23 cellular contexts compared by ENCODE assay signal in genomic region chr10:46265981-46266505, GRCh38. TPM values are rescaled to one million over a fixed set of nuclear protein-coding genes. Genes with fewer than 3 reads are reported as not detected.
DNase-seq lines count a peak whose midpoint lies in the region; ATAC-seq lines count a peak whose summit lies in the region.
"Had no signal": no experiment of that assay in that cellular context is flagged by ENCODE, and none has a peak within 500 bp of the region (broad histone marks: within the 10 kb centered on the region; RNA-seq: fewer than 3 reads in every experiment).

No MANE protein-coding gene starts in this region.

- peaks cover 25% of the 10 kb centered on the region for H3K4me1 Mint-ChIP-seq in activated CD8-positive, alpha-beta memory T cell treated with anti-CD3 and anti-CD28 coated beads, Interleukin-2, amount 10 ng/mL, durations not matched to agents 7 days and 5 days
- peaks cover 21% of the 10 kb centered on the region for H3K4me1 Mint-ChIP-seq in central memory CD8-positive, alpha-beta T cell
- H3K4me1 Mint-ChIP-seq in stimulated activated naive B cell treated with anti-CD40 and anti-IgM and Interleukin-4, amounts not matched to agents 10 μg/mL and 1 μg/mL and 100 μg/mL, for 72 hours = peaks cover 13 to 22% of the 10 kb centered on the region in 2 donors

- peak; percentile 56 for DNase-seq in activated CD8-positive, alpha-beta memory T cell treated with anti-CD3 and anti-CD28 coated beads for 24 hours
- no peak for DNase-seq in activated CD8-positive, alpha-beta memory T cell treated with anti-CD3 and anti-CD28 coated beads, Interleukin-2, amount 10 ng/mL, durations not matched to agents 7 days and 5 days
- DNase-seq in NCI-H1694 (lab: John Stamatoyannopoulos, UW) (peak; percentile 85), NCI-H1048 (lab: John Stamatoyannopoulos, UW) (no peak), NK-92 (lab: John Stamatoyannopoulos, UW; ENCODE audit: unreplicated experiment) (no peak), MV-4-11 (lab: John Stamatoyannopoulos, UW) (no peak)
- DNase-seq in central memory CD8-positive, alpha-beta T cell (ENCODE audit: low spot score in 2 of 2) = no peak
- DNase-seq in stimulated activated naive B cell treated with anti-CD40 and anti-IgM and Interleukin-4, amounts not matched to agents 10 μg/mL and 1 μg/mL and 100 μg/mL, for 72 hours = no peak
- DNase-seq: dermis blood vessel endothelial cell; foreskin fibroblast; hippocampal formation; MM.1S; naive thymus-derived CD8-positive, alpha-beta T cell; NCI-H187 treated with DMSO at 0.1 percent for 48 hours; SW 1271 had no signal

- CTCF ChIA-PET in activated CD8-positive, alpha-beta memory T cell treated with anti-CD3 and anti-CD28 coated beads, Interleukin-2, amount 10 ng/mL, durations not matched to agents 7 days and 5 days (lab: Charles Lee) = interaction anchor here (0.9 kb wide), 2 partner anchors 10 to 28 kb away, joined by 3 read pairs; no protein-coding TSS in a partner anchor

- no peak overlapping the region for H3K4me3 Mint-ChIP-seq in activated CD8-positive, alpha-beta memory T cell treated with anti-CD3 and anti-CD28 coated beads, Interleukin-2, amount 10 ng/mL, durations not matched to agents 7 days and 5 days
- no peak overlapping the region for H3K4me3 Mint-ChIP-seq in central memory CD8-positive, alpha-beta T cell
- H3K4me3 Mint-ChIP-seq in stimulated activated naive B cell treated with anti-CD40 and anti-IgM and Interleukin-4, amounts not matched to agents 10 μg/mL and 1 μg/mL and 100 μg/mL, for 72 hours = no peak overlapping the region
- H3K4me3 Mint-ChIP-seq: activated CD4-positive, alpha-beta memory T cell treated with anti-CD3 and anti-CD28 coated beads for 36 hours had no signal

- peaks cover 7% of the 10 kb centered on the region for H3K36me3 Mint-ChIP-seq in activated CD8-positive, alpha-beta memory T cell treated with anti-CD3 and anti-CD28 coated beads, Interleukin-2, amount 10 ng/mL, durations not matched to agents 7 days and 5 days
- H3K36me3 Mint-ChIP-seq in central memory CD8-positive, alpha-beta T cell (ENCODE audit: insufficient read depth) = peaks cover 3% of the 10 kb centered on the region
- no peaks in the 10 kb centered on the region for H3K36me3 Mint-ChIP-seq in stimulated activated naive B cell treated with anti-CD40 and anti-IgM and Interleukin-4, amounts not matched to agents 10 μg/mL and 1 μg/mL and 100 μg/mL, for 72 hours
- H3K36me3 Mint-ChIP-seq: CD14-positive monocyte, IgD-negative memory B cell had no signal

- H3K27ac Mint-ChIP-seq in activated CD8-positive, alpha-beta memory T cell treated with anti-CD3 and anti-CD28 coated beads, Interleukin-2, amount 10 ng/mL, durations not matched to agents 7 days and 5 days = no peak overlapping the region
- H3K27ac Mint-ChIP-seq in central memory CD8-positive, alpha-beta T cell (ENCODE audit: low read depth) = peak overlapping the region; percentile 40
- H3K27ac Mint-ChIP-seq in stimulated activated naive B cell treated with anti-CD40 and anti-IgM and Interleukin-4, amounts not matched to agents 10 μg/mL and 1 μg/mL and 100 μg/mL, for 72 hours = no peak overlapping the region
- H3K27ac Mint-ChIP-seq: activated CD4-positive, alpha-beta memory T cell treated with anti-CD3 and anti-CD28 coated beads for 36 hours had no signal

- no peaks in the 10 kb centered on the region for H3K27me3 Mint-ChIP-seq in activated CD8-positive, alpha-beta memory T cell treated with anti-CD3 and anti-CD28 coated beads, Interleukin-2, amount 10 ng/mL, durations not matched to agents 7 days and 5 days
- H3K27me3 Mint-ChIP-seq in central memory CD8-positive, alpha-beta T cell = no peaks in the 10 kb centered on the region
- H3K27me3 Mint-ChIP-seq in stimulated activated naive B cell treated with anti-CD40 and anti-IgM and Interleukin-4, amounts not matched to agents 10 μg/mL and 1 μg/mL and 100 μg/mL, for 72 hours = no peaks in the 10 kb centered on the region
- H3K27me3 Mint-ChIP-seq: activated CD4-positive, alpha-beta memory T cell treated with anti-CD3 and anti-CD28 coated beads for 36 hours; IgD-negative memory B cell; naive thymus-derived CD8-positive, alpha-beta T cell had no signal

- H3K9me3 Mint-ChIP-seq in activated CD8-positive, alpha-beta memory T cell treated with anti-CD3 and anti-CD28 coated beads, Interleukin-2, amount 10 ng/mL, durations not matched to agents 7 days and 5 days (ENCODE audit: low read depth) = no peaks in the 10 kb centered on the region
- H3K9me3 Mint-ChIP-seq in central memory CD8-positive, alpha-beta T cell = no peaks in the 10 kb centered on the region
- H3K9me3 Mint-ChIP-seq in stimulated activated naive B cell treated with anti-CD40 and anti-IgM and Interleukin-4, amounts not matched to agents 10 μg/mL and 1 μg/mL and 100 μg/mL, for 72 hours = no peaks in the 10 kb centered on the region
- H3K9me3 Mint-ChIP-seq: activated CD4-positive, alpha-beta memory T cell treated with anti-CD3 and anti-CD28 coated beads for 36 hours; CD14-positive monocyte; IgD-negative memory B cell; naive thymus-derived CD8-positive, alpha-beta T cell had no signal

- ATAC-seq in activated CD8-positive, alpha-beta memory T cell treated with anti-CD3 and anti-CD28 coated beads, Interleukin-2, amount 10 ng/mL, durations not matched to agents 7 days and 5 days = no peak
- ATAC-seq in central memory CD8-positive, alpha-beta T cell (replicated peaks; ENCODE audit: extremely low read depth, poor library complexity, severe bottlenecking) = no peak
- peak; percentile 22 to 34 for ATAC-seq in stimulated activated naive B cell treated with anti-CD40 and anti-IgM and Interleukin-4, amounts not matched to agents 10 μg/mL and 1 μg/mL and 100 μg/mL, for 72 hours (replicated peaks)
- ATAC-seq: naive thymus-derived CD8-positive, alpha-beta T cell; Right ventricle myocardium inferior had no signal

RNA-seq across cellular contexts. Expression of gene ANTXRL, which starts 20.8 kb away (rescaled TPM):
- total RNA-seq in activated CD8-positive, alpha-beta memory T cell treated with anti-CD3 and anti-CD28 coated beads, Interleukin-2, amount 10 ng/mL, durations not matched to agents 7 days and 5 days = not detected
- total RNA-seq: A673; activated CD4-positive, alpha-beta memory T cell treated with anti-CD3 and anti-CD28 coated beads for 36 hours; dermis blood vessel endothelial cell; lung microvascular endothelial cell; naive thymus-derived CD8-positive, alpha-beta T cell; NCI-H460; Right ventricle myocardium inferior; ureter had no signal

Comparison
In these comparisons a context has a peak if more than half of its experiments do, and no peak if none do; other contexts are left out.
1. DNase-seq: peak in activated CD8-positive, alpha-beta memory T cell treated with anti-CD3 and anti-CD28 coated beads for 24 hours (single experiment) and NCI-H1694 (single experiment); none in activated CD8-positive, alpha-beta memory T cell treated with anti-CD3 and anti-CD28 coated beads, Interleukin-2, amount 10 ng/mL, durations not matched to agents 7 days and 5 days (single experiment), central memory CD8-positive, alpha-beta T cell (0 of 2), stimulated activated naive B cell treated with anti-CD40 and anti-IgM and Interleukin-4, amounts not matched to agents 10 μg/mL and 1 μg/mL and 100 μg/mL, for 72 hours (single experiment), NCI-H1048 (single experiment), NK-92 (single experiment) and MV-4-11 (single experiment).
2. ATAC-seq: peak in stimulated activated naive B cell treated with anti-CD40 and anti-IgM and Interleukin-4, amounts not matched to agents 10 μg/mL and 1 μg/mL and 100 μg/mL, for 72 hours (2 of 2); none in activated CD8-positive, alpha-beta memory T cell treated with anti-CD3 and anti-CD28 coated beads, Interleukin-2, amount 10 ng/mL, durations not matched to agents 7 days and 5 days (single experiment) and central memory CD8-positive, alpha-beta T cell (single experiment).